ENCODE assay signal across 9 cellular contexts in genomic region chr15:57541805-57542504, GRCh38. TPM values are rescaled to one million over a fixed set of nuclear protein-coding genes. Genes with fewer than 3 reads are reported as not detected.
DNase-seq lines count a peak whose midpoint lies in the region; ATAC-seq and TF ChIP-seq lines count a peak whose summit lies in the region.
"Had no signal": no experiment of that assay in that cellular context is flagged by ENCODE, and none has a peak within 500 bp of the region (broad histone marks: within the 10 kb centered on the region; RNA-seq: fewer than 3 reads in every experiment).

No MANE protein-coding gene starts in this region.

- TF ChIP-seq CTCF in Caco-2 (IDR thresholded peaks at IDR 0.05; ENCODE audit: insufficient read depth in 1 of 2, low read depth in 1 of 2, low read length in 1 of 2, severe bottlenecking in 1 of 2, unreplicated experiment in 1 of 2) (peak; percentile 76 to 84), OCI-LY3 (IDR thresholded peaks at IDR 0.05; ENCODE audit: low read depth, low read length) (peak; percentile 87), mammary epithelial cell (conservative IDR thresholded peaks at IDR 0.05 in 1 of 2, IDR thresholded peaks at IDR 0.05 in 1 of 2; ENCODE audit: extremely low read depth in 1 of 2, insufficient read depth in 1 of 2, low read depth in 1 of 2, low read length in 2 of 2) (peak; percentile 93 to 97)

- H3K36me3 ChIP-seq in Caco-2 (ENCODE audit: control insufficient read depth, insufficient read depth, low read length) (no peaks in the 10 kb centered on the region; the same call in 1 of the 2 replicates), OCI-LY3 (replicated peaks; ENCODE audit: low read depth, low read length) (peaks cover 6% of the 10 kb centered on the region), mammary epithelial cell (ENCODE audit: insufficient read depth, low read length) (no peaks in the 10 kb centered on the region)

- BruUV-seq in Caco-2 (replicated peaks; lab: Mats Ljungman, UMichigan) (no TSS peak), mammary epithelial cell (replicated peaks; lab: Mats Ljungman, UMichigan) (no TSS peak)

- CTCF ChIA-PET in Caco-2 (lab: Charles Lee) (interaction anchor here (0.6 to 1.7 kb wide), 12 partner anchors 9 to 201 kb away, joined by 3 to 20 read pairs (median 3); no protein-coding TSS in a partner anchor), mammary epithelial cell (lab: Charles Lee; ENCODE audit: low non-redundant PET) (interaction anchor here (0.5 to 0.7 kb wide), 9 partner anchors 10 to 1063 kb away, joined by 3 to 4 read pairs (median 3); no protein-coding TSS in a partner anchor)

- DNase-seq in Caco-2 (peak; percentile 74 to 80), HCEC 1CT (peak; percentile 62), mammary epithelial cell (peak; percentile 53), kidney tubule cell (ENCODE audit: low spot score) (peak; percentile 66), stromal cell of bone marrow (ENCODE audit: low read depth) (peak; percentile 76), NCI-H1048 (lab: John Stamatoyannopoulos, UW) (no peak)

- H4K20me1 ChIP-seq in OCI-LY3 (ENCODE audit: insufficient read depth, low read length) (no peaks in the 10 kb centered on the region), mammary epithelial cell (ENCODE audit: insufficient read depth, low read length) (no peaks in the 10 kb centered on the region)

- H2AFZ ChIP-seq in OCI-LY3 (ENCODE audit: low read depth, low read length), result no peak overlapping the region
- H2AFZ ChIP-seq in mammary epithelial cell (ENCODE audit: low read depth, low read length), result no peak overlapping the region

- H3K79me2 ChIP-seq in OCI-LY3 (ENCODE audit: low read length) (no peaks in the 10 kb centered on the region), mammary epithelial cell (ENCODE audit: insufficient read depth, low read length) (no peaks in the 10 kb centered on the region)

- no peaks in the 10 kb centered on the region for H3K36me3 Mint-ChIP-seq in Caco-2 (ENCODE audit: insufficient read depth, unreplicated experiment)

- H3K27me3 ChIP-seq in Caco-2 (replicated peaks; ENCODE audit: control insufficient read depth, insufficient read depth, low read length) (no peaks in the 10 kb centered on the region), OCI-LY3 (ENCODE audit: low read depth, low read length) (no peaks in the 10 kb centered on the region), mammary epithelial cell (ENCODE audit: insufficient read depth, low read length) (no peaks in the 10 kb centered on the region)

- dilution Hi-C loops in mammary epithelial cell (cut with HindIII; ENCODE audit: low sequenced_read_pairs), result loop anchor here (5.0 kb wide), 1 partner anchor 205 kb away; no protein-coding TSS in a partner anchor

- H3K4me1 Mint-ChIP-seq in Caco-2 (ENCODE audit: low read depth, unreplicated experiment), result peaks cover 6% of the 10 kb centered on the region

- peak overlapping the region; percentile 35 for H3K4me2 ChIP-seq in OCI-LY3 (ENCODE audit: low read length)
- no peak overlapping the region for H3K4me2 ChIP-seq in mammary epithelial cell (ENCODE audit: insufficient read depth, low read depth, low read length)

- no peak overlapping the region for H3K4me3 Mint-ChIP-seq in Caco-2 (ENCODE audit: unreplicated experiment)

- 0 out of 2 replicates have a peak, but pooled peaks cover 3% of the 10 kb centered on the region for H3K4me1 ChIP-seq in Caco-2
- peaks cover 39% of the 10 kb centered on the region for H3K4me1 ChIP-seq in OCI-LY3 (ENCODE audit: low read length)
- H3K4me1 ChIP-seq in mammary epithelial cell (ENCODE audit: insufficient read depth, low read length), result peaks cover 5% of the 10 kb centered on the region

- H3K9me3 ChIP-seq in Caco-2 (no peaks in the 10 kb centered on the region), OCI-LY3 (ENCODE audit: insufficient read depth, low read length) (peaks cover 10% of the 10 kb centered on the region; the same call in 1 of the 2 replicates), mammary epithelial cell (replicated peaks; ENCODE audit: insufficient read depth, low read length) (no peaks in the 10 kb centered on the region)

- H3K9me3 Mint-ChIP-seq in Caco-2 (ENCODE audit: unreplicated experiment), result no peaks in the 10 kb centered on the region

- in situ Hi-C loops in mammary epithelial cell (cut with MboI; ENCODE audit: low sequenced_read_pairs in 2 of 2), result loop anchor here in 1 of 2 donors (25.0 kb wide), 2 partner anchors 405 to 1055 kb away; no protein-coding TSS in a partner anchor

- no peak overlapping the region for H3K27ac ChIP-seq in OCI-LY3 (ENCODE audit: low read length)
- H3K27ac ChIP-seq in mammary epithelial cell (ENCODE audit: insufficient read depth, low read depth, low read length), result no peak overlapping the region

- POLR2A ChIA-PET in Caco-2 (lab: Charles Lee), result interaction anchor here (0.6 kb wide), 2 partner anchors 9 to 102 kb away, joined by 3 read pairs; no protein-coding TSS in a partner anchor

- H3K27ac Mint-ChIP-seq in Caco-2 (ENCODE audit: unreplicated experiment), result no peak overlapping the region

- H3K27me3 Mint-ChIP-seq in Caco-2 (ENCODE audit: insufficient read depth, unreplicated experiment), result no peaks in the 10 kb centered on the region

- WGBS in mammary epithelial cell (ENCODE audit: low coverage, missing lambda C conversion rate), result 31% methylated on average over 6 of the region's 7 CpGs

- no peak for ATAC-seq in GM18868 (IDR thresholded peaks at IDR 0.05; ENCODE audit: unreplicated experiment)

- H3K4me3 ChIP-seq in Caco-2 (ENCODE audit: low read depth, low read length), result no peak overlapping the region
- H3K4me3 ChIP-seq in OCI-LY3 (ENCODE audit: low read length), result no peak overlapping the region
- no peak overlapping the region for H3K4me3 ChIP-seq in mammary epithelial cell (replicated peaks in 1 of 3; ENCODE audit: insufficient read depth in 1 of 3, low read depth in 2 of 3, low read length in 3 of 3)

- H3K9ac ChIP-seq in OCI-LY3 (ENCODE audit: low read length) (no peak overlapping the region), mammary epithelial cell (ENCODE audit: insufficient read depth, low read length) (no peak overlapping the region)

- intact Hi-C loops in Caco-2 (cut with micrococcal nuclease; ENCODE audit: unreplicated experiment) (loop anchor here (1.0 to 10.0 kb wide), 4 partner anchors 15 to 1050 kb away; no protein-coding TSS in a partner anchor), mammary epithelial cell (cut with micrococcal nuclease) (loop anchor here (1.0 to 5.0 kb wide), 2 partner anchors 202 to 1045 kb away; no protein-coding TSS in a partner anchor)

RNA-seq across cellular contexts. Expression of gene MYZAP, which starts 49.7 kb away (rescaled TPM):
- total RNA-seq in Caco-2 (2022), result 4.3 and 6.4 TPM in 2 replicates
- total RNA-seq in mammary epithelial cell, result 1 to 10 TPM; 1.0 to 4.8 TPM
- polyA plus RNA-seq in mammary epithelial cell, result 1.0 TPM
- polyA minus RNA-seq in mammary epithelial cell, result not detected
- total RNA-seq: T-helper 1 cell treated with Interleukin-12 subunit alpha and Interleukin-12 subunit beta and Interleukin-4 antibody, amounts not matched to agents 30 ng/mL and 1 ng/mL, for 36 hours had no signal
